In the genomic region with DNA sequence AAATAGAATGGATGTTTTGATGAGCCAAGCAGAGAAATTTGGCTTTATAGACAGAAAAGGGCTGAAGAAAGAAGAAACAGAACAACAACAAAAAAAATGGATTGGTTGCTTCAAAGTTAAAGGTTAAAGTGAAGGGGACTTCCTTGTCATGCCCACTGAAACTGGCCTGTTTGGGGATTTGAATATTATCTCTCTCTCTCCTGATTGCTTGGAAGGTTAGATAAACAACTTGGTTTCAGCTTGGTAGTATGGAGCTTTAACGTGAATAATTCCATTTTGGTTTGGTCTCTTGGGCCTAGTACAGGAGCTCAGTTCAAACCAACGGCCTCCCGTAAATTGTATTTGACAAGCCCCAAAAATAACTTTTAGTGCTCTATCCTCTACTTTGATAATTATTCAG, we compare ENCODE assay signal across 12 cellular contexts.
DNase-seq lines count a peak whose midpoint lies in the region; ATAC-seq and TF ChIP-seq lines count a peak whose summit lies in the region.
"Had no signal": no experiment of that assay in that cellular context is flagged by ENCODE, and none has a peak within 500 bp of the region (broad histone marks: within the 10 kb centered on the region; RNA-seq: fewer than 3 reads in every experiment).

No MANE protein-coding gene starts in this region.

- peak overlapping the region; percentile 68 for H3K27ac ChIP-seq in left ventricle myocardium inferior (replicated peaks)
- H3K27ac ChIP-seq in vagina, result peak overlapping the region; percentile 81
- H3K27ac ChIP-seq: epithelial cell of prostate had no signal

- H3K36me3 Mint-ChIP-seq in immature natural killer cell (peaks cover 0 to 6% (median 0%) of the 10 kb centered on the region in 3 donors), Caco-2 (ENCODE audit: insufficient read depth, unreplicated experiment) (no peaks in the 10 kb centered on the region)

- H3K9me3 Mint-ChIP-seq in immature natural killer cell (no peaks in the 10 kb centered on the region), Caco-2 (ENCODE audit: unreplicated experiment) (no peaks in the 10 kb centered on the region)
- H3K9me3 Mint-ChIP-seq: nephron had no signal

- BruUV-seq in Caco-2 (replicated peaks; lab: Mats Ljungman, UMichigan), result no TSS peak

- H3K27me3 ChIP-seq in left ventricle myocardium inferior (ENCODE audit: low read depth) (no peaks in the 10 kb centered on the region), vagina (no peaks in the 10 kb centered on the region), HAP-1 (ENCODE audit: low read depth) (no peaks in the 10 kb centered on the region), Caco-2 (replicated peaks; ENCODE audit: control insufficient read depth, insufficient read depth, low read length) (no peaks in the 10 kb centered on the region)

- H3K27me3 Mint-ChIP-seq in immature natural killer cell (ENCODE audit: low read depth in 3 of 3) (peaks cover 2 to 12% (median 5%) of the 10 kb centered on the region in 3 donors), Caco-2 (ENCODE audit: insufficient read depth, unreplicated experiment) (no peaks in the 10 kb centered on the region)

- no peak for TF ChIP-seq CTCF in left ventricle myocardium inferior (IDR thresholded peaks at IDR 0.05; ENCODE audit: borderline replicate concordance)
- TF ChIP-seq CTCF in vagina (IDR thresholded peaks at IDR 0.05), result no peak
- no peak for TF ChIP-seq CTCF in Caco-2 (IDR thresholded peaks at IDR 0.05; ENCODE audit: insufficient read depth in 1 of 2, low read depth in 1 of 2, low read length in 1 of 2, severe bottlenecking in 1 of 2, unreplicated experiment in 1 of 2)

- CTCF ChIA-PET in Caco-2 (lab: Charles Lee), result no interaction called here

- H3K27ac Mint-ChIP-seq in immature natural killer cell (peak overlapping the region; percentile 92 to 98 (median 94)), Caco-2 (ENCODE audit: unreplicated experiment) (no peak overlapping the region)
- H3K27ac Mint-ChIP-seq: nephron had no signal

- H3K9me3 ChIP-seq in left ventricle myocardium inferior (replicated peaks) (no peaks in the 10 kb centered on the region), vagina (no peaks in the 10 kb centered on the region), HAP-1 (no peaks in the 10 kb centered on the region), Caco-2 (no peaks in the 10 kb centered on the region)

- no peak for DNase-seq in left ventricle myocardium inferior
- DNase-seq in left cardiac atrium, result no peak
- peak; percentile 65 for DNase-seq in NCI-H526 treated with DMSO at 0.1 percent for 48 hours (lab: John Stamatoyannopoulos, UW)
- no peak for DNase-seq in immature natural killer cell
- no peak for DNase-seq in vagina (ENCODE audit: extremely low spot score in 2 of 2)
- no peak for DNase-seq in GDM1 (lab: John Stamatoyannopoulos, UW)
- DNase-seq in HAP-1 (ENCODE audit: low spot score in 2 of 2), result no peak
- no peak for DNase-seq in Caco-2
- DNase-seq: H7, NCI-H2171 had no signal

- intact Hi-C loops in left ventricle myocardium inferior (cut with micrococcal nuclease), result no loop called here
- intact Hi-C loops in left cardiac atrium (cut with DNase I), result no loop called here
- intact Hi-C loops in vagina (cut with DNase I), result loop anchor here (2.0 kb wide), 1 partner anchor 71 kb away; a partner anchor contains a TSS
- intact Hi-C loops in Caco-2 (cut with micrococcal nuclease; ENCODE audit: unreplicated experiment), result no loop called here

- ATAC-seq in left cardiac atrium, result no peak

- in situ Hi-C loops in HAP-1 (cut with MboI; ENCODE audit: low sequenced_read_pairs), result no loop called here

- H3K4me1 ChIP-seq in left ventricle myocardium inferior, result peaks cover 45% of the 10 kb centered on the region
- peaks cover 30% of the 10 kb centered on the region for H3K4me1 ChIP-seq in vagina
- no peaks in the 10 kb centered on the region for H3K4me1 ChIP-seq in HAP-1
- H3K4me1 ChIP-seq in Caco-2, result peaks cover 4% of the 10 kb centered on the region

- H3K4me3 Mint-ChIP-seq in immature natural killer cell (peak overlapping the region; percentile 67 to 96 (median 85)), Caco-2 (ENCODE audit: unreplicated experiment) (no peak overlapping the region)
- H3K4me3 Mint-ChIP-seq: nephron had no signal

- H3K4me1 Mint-ChIP-seq in immature natural killer cell, result peaks cover 85 to 98% of the 10 kb centered on the region in 2 donors
- peaks cover 3% of the 10 kb centered on the region for H3K4me1 Mint-ChIP-seq in Caco-2 (ENCODE audit: low read depth, unreplicated experiment)

- TF ChIP-seq POLR2A in vagina (IDR thresholded peaks at IDR 0.05), result no peak

- POLR2A ChIA-PET in Caco-2 (lab: Charles Lee), result no interaction called here

- H3K4me3 ChIP-seq in left ventricle myocardium inferior (peak overlapping the region; percentile 20), vagina (no peak overlapping the region), HAP-1 (no peak overlapping the region), Caco-2 (ENCODE audit: low read depth, low read length) (no peak overlapping the region)

- H3K36me3 ChIP-seq in left ventricle myocardium inferior, result no peaks in the 10 kb centered on the region
- no peaks in the 10 kb centered on the region for H3K36me3 ChIP-seq in vagina
- no peaks in the 10 kb centered on the region for H3K36me3 ChIP-seq in HAP-1 (replicated peaks)
- no peaks in the 10 kb centered on the region for H3K36me3 ChIP-seq in Caco-2 (ENCODE audit: control insufficient read depth, insufficient read depth, low read length)
